ENCODE assay signal across 10 cellular contexts in genomic region chr1:42319871-42320484, GRCh38. TPM values are rescaled to one million over a fixed set of nuclear protein-coding genes. Genes with fewer than 3 reads are reported as not detected.
DNase-seq lines count a peak whose midpoint lies in the region; ATAC-seq and TF ChIP-seq lines count a peak whose summit lies in the region.
"Had no signal": no experiment of that assay in that cellular context is flagged by ENCODE, and none has a peak within 500 bp of the region (broad histone marks: within the 10 kb centered on the region; RNA-seq: fewer than 3 reads in every experiment).

No MANE protein-coding gene starts in this region.

- no peaks in the 10 kb centered on the region for H3K9me3 Mint-ChIP-seq in T-helper 1 cell treated with Interleukin-12 subunit alpha and Interleukin-12 subunit beta and Interleukin-4 antibody, amounts not matched to agents 30 μg/mL and 1 μg/mL, for 36 hours

- ATAC-seq in GM19395 (IDR thresholded peaks at IDR 0.05; ENCODE audit: unreplicated experiment) = no peak
- no peak for ATAC-seq in HG02642 (IDR thresholded peaks at IDR 0.05; ENCODE audit: poor library complexity, unreplicated experiment)
- no peak for ATAC-seq in GM19467 (IDR thresholded peaks at IDR 0.05; ENCODE audit: unreplicated experiment)
- ATAC-seq: SK-N-SH treated with all-trans-retinoic acid at 6 μM for 48 hours had no signal

- H3K36me3 Mint-ChIP-seq in T-helper 1 cell treated with Interleukin-12 subunit alpha and Interleukin-12 subunit beta and Interleukin-4 antibody, amounts not matched to agents 30 μg/mL and 1 μg/mL, for 36 hours (ENCODE audit: low read depth) = peaks cover 3% of the 10 kb centered on the region

- H3K4me1 ChIP-seq in colonic mucosa (peaks cover 4% of the 10 kb centered on the region), neutrophil (ENCODE audit: control insufficient read depth in 1 of 2, insufficient read depth in 1 of 2, low read depth in 1 of 2, low read length in 1 of 2) (peaks cover 19 to 27% of the 10 kb centered on the region in 2 experiments)

- H3K27ac Mint-ChIP-seq in T-helper 1 cell treated with Interleukin-12 subunit alpha and Interleukin-12 subunit beta and Interleukin-4 antibody, amounts not matched to agents 30 μg/mL and 1 μg/mL, for 36 hours = peak overlapping the region; percentile 75

- no peak overlapping the region for H3K9ac ChIP-seq in colonic mucosa (ENCODE audit: low read depth in 2 of 2, low read length in 2 of 2)

- DNase-seq in GF-D8 (lab: John Stamatoyannopoulos, UW) (peak; percentile 31), colonic mucosa (peak; percentile 60), HPDE6-E6E7 (ENCODE audit: extremely low spot score) (no peak)
- DNase-seq: NCI-H1092 treated with DMSO at 0.1 percent for 48 hours had no signal

- H3K36me3 ChIP-seq in colonic mucosa = no peaks in the 10 kb centered on the region
- no peaks in the 10 kb centered on the region for H3K36me3 ChIP-seq in neutrophil

- H3K27me3 ChIP-seq in colonic mucosa = no peaks in the 10 kb centered on the region
- no peaks in the 10 kb centered on the region for H3K27me3 ChIP-seq in neutrophil

- H3K4me3 Mint-ChIP-seq in T-helper 1 cell treated with Interleukin-12 subunit alpha and Interleukin-12 subunit beta and Interleukin-4 antibody, amounts not matched to agents 30 μg/mL and 1 μg/mL, for 36 hours = peak overlapping the region; percentile 72

- H3K4me1 Mint-ChIP-seq in T-helper 1 cell treated with Interleukin-12 subunit alpha and Interleukin-12 subunit beta and Interleukin-4 antibody, amounts not matched to agents 30 μg/mL and 1 μg/mL, for 36 hours (ENCODE audit: low read depth) = peaks cover 52% of the 10 kb centered on the region

- no peak for TF ChIP-seq CTCF in colonic mucosa (IDR thresholded peaks at IDR 0.05)
- TF ChIP-seq CTCF in neutrophil (IDR thresholded peaks at IDR 0.05) = no peak

- no peaks in the 10 kb centered on the region for H3K27me3 Mint-ChIP-seq in T-helper 1 cell treated with Interleukin-12 subunit alpha and Interleukin-12 subunit beta and Interleukin-4 antibody, amounts not matched to agents 30 μg/mL and 1 μg/mL, for 36 hours (ENCODE audit: low read depth)

- intact Hi-C loops in colonic mucosa (cut with DNase I) = no loop called here

- H3K27ac ChIP-seq in colonic mucosa (no peak overlapping the region), neutrophil (peak overlapping the region; percentile 16)

- no peak overlapping the region for H3K4me3 ChIP-seq in colonic mucosa
- no peak overlapping the region for H3K4me3 ChIP-seq in neutrophil (ENCODE audit: low read depth in 1 of 2, low read length in 1 of 2)

- H3K9me3 ChIP-seq in colonic mucosa (no peaks in the 10 kb centered on the region), neutrophil (no peaks in the 10 kb centered on the region)

RNA-seq across cellular contexts. Expression of gene FOXJ3, which starts 15.1 kb away (rescaled TPM):
- total RNA-seq in colonic mucosa = 10 to 100 TPM; 39.9 to 44.8 TPM
